8 cellular contexts compared by ENCODE assay signal in genomic region chr19:52690395-52691214, GRCh38. TPM values are rescaled to one million over a fixed set of nuclear protein-coding genes. Genes with fewer than 3 reads are reported as not detected.
A peak's percentile ranks its signal among the peaks of the same experiment; 100 is the strongest.
DNase-seq lines count a peak whose midpoint lies in the region; ATAC-seq, FAIRE-seq and TF ChIP-seq lines count a peak whose summit lies in the region.

No MANE protein-coding gene starts in this region.

- H3K36me3 ChIP-seq in SU-DHL-6 (ENCODE audit: low read length) (no peaks in the 10 kb centered on the region), adipocyte (ENCODE audit: control insufficient read depth, insufficient read depth, low read length, severe bottlenecking) (no peaks in the 10 kb centered on the region), cardiac muscle cell (no peaks in the 10 kb centered on the region), pancreas (no peaks in the 10 kb centered on the region), thyroid gland (no peaks in the 10 kb centered on the region)

- H3K4me3 ChIP-seq in NB4 (ENCODE audit: low read depth, low read length) = peak overlapping the region; percentile 97
- peak overlapping the region; percentile 98 for H3K4me3 ChIP-seq in SU-DHL-6 (ENCODE audit: insufficient read depth, low read length, poor library complexity, severe bottlenecking)
- H3K4me3 ChIP-seq in adipocyte (ENCODE audit: low read length) = peak overlapping the region; percentile 97
- H3K4me3 ChIP-seq in cardiac muscle cell = peak overlapping the region; percentile 57
- H3K4me3 ChIP-seq in pancreas = peak overlapping the region; percentile 43 to 56 (median 53)
- H3K4me3 ChIP-seq in thyroid gland (replicated peaks in 1 of 3) = peak overlapping the region; percentile 31 to 74 (median 71)

- no peak for TF ChIP-seq CTCF in NB4 (IDR thresholded peaks at IDR 0.05; ENCODE audit: low read depth, low read length)
- no peak for TF ChIP-seq CTCF in SU-DHL-6 (IDR thresholded peaks at IDR 0.05; ENCODE audit: insufficient read depth, low read length, poor library complexity, severe bottlenecking)
- peak; percentile 24 for TF ChIP-seq CTCF in cardiac muscle cell (IDR thresholded peaks at IDR 0.05; ENCODE audit: low read depth, low read length)
- TF ChIP-seq CTCF in pancreas (IDR thresholded peaks at IDR 0.05) = peak in 3 of 4 donors; percentile 18 to 35 (median 31)
- peak in 3 of 6 experiments; percentile 8 to 36 (median 28) for TF ChIP-seq CTCF in thyroid gland (IDR thresholded peaks at IDR 0.05)

- H3K9ac ChIP-seq in SU-DHL-6 (ENCODE audit: low read length) (peak overlapping the region; percentile 96), adipocyte (ENCODE audit: low read length) (peak overlapping the region; percentile 91)

- H3K9me2 ChIP-seq in SU-DHL-6 (replicated peaks; ENCODE audit: insufficient read depth, low read length) = no peaks in the 10 kb centered on the region

- 3% methylated on average over 44 to 45 of the region's 45 CpGs for WGBS in pancreas, 2 donors
- 1 to 4% methylated on average over 25 to 33 of the region's 45 CpGs for WGBS in thyroid gland, 2 donors

- no peaks in the 10 kb centered on the region for H4K20me1 ChIP-seq in SU-DHL-6 (ENCODE audit: low read depth, low read length)

- peaks cover 42% of the 10 kb centered on the region for H3K79me2 ChIP-seq in SU-DHL-6 (ENCODE audit: insufficient read depth, low read length)

- ATAC-seq in pancreas = peak; percentile 99 to 100 (median 99)

- peak; percentile 79 for TF ChIP-seq POLR2A in NB4 (IDR thresholded peaks at IDR 0.05; ENCODE audit: extremely low read depth, insufficient read length)
- peak in 1 of 2 donors; percentile 90 for TF ChIP-seq POLR2A in thyroid gland (IDR thresholded peaks at IDR 0.05)

- peak overlapping the region; percentile 85 for H3K4me2 ChIP-seq in SU-DHL-6 (ENCODE audit: low read depth, low read length, poor library complexity, severe bottlenecking)

- peaks cover 12% of the 10 kb centered on the region; the same call in 1 of the 2 replicates for H3F3A ChIP-seq in SU-DHL-6 (ENCODE audit: insufficient read depth)

- H3K9me3 ChIP-seq in SU-DHL-6 (ENCODE audit: insufficient read depth, low read length) (no peaks in the 10 kb centered on the region), adipocyte (ENCODE audit: control insufficient read depth, low read length) (no peaks in the 10 kb centered on the region), cardiac muscle cell (ENCODE audit: low read depth) (no peaks in the 10 kb centered on the region), pancreas (no peaks in the 10 kb centered on the region), thyroid gland (no peaks in the 10 kb centered on the region)

- H2AFZ ChIP-seq in SU-DHL-6 (ENCODE audit: low read depth, low read length, severe bottlenecking) = peak overlapping the region; percentile 89

- DNase-seq in ELR (ENCODE audit: low read depth) (peak; percentile 97), HCEC 1CT (peak; percentile 95), NB4 (ENCODE audit: low read depth) (peak; percentile 93), adipocyte (ENCODE audit: low read depth) (peak; percentile 96), cardiac muscle cell (ENCODE audit: low read depth in 1 of 2, low spot score in 1 of 2) (peak; percentile 92 to 96), pancreas (peak; percentile 89 to 96 (median 94)), thyroid gland (peak; percentile 95 to 97)

- FAIRE-seq in pancreas (lab: Jason Lieb, UNC) = no peak

- H3K27ac ChIP-seq in SU-DHL-6 (ENCODE audit: low read depth, low read length) = peak overlapping the region; percentile 78
- peak overlapping the region; percentile 70 for H3K27ac ChIP-seq in cardiac muscle cell
- H3K27ac ChIP-seq in pancreas = peak overlapping the region; percentile 68 to 90 (median 82)
- H3K27ac ChIP-seq in thyroid gland = peak overlapping the region; percentile 90 to 95 (median 92)

- H3K27me3 ChIP-seq in SU-DHL-6 (ENCODE audit: low read length) (no peaks in the 10 kb centered on the region), adipocyte (replicated peaks; ENCODE audit: control insufficient read depth, insufficient read depth, low read length) (no peaks in the 10 kb centered on the region), cardiac muscle cell (no peaks in the 10 kb centered on the region), pancreas (no peaks in the 10 kb centered on the region), thyroid gland (no peaks in the 10 kb centered on the region)

- intact Hi-C loops in pancreas (cut with DNase I) (no loop called here), thyroid gland (cut with DNase I) (loop anchor here (5.0 kb wide), 1 partner anchor 53 kb away; the partner anchor contains the start of gene ZNF83)

- peaks cover 12% of the 10 kb centered on the region for H3K4me1 ChIP-seq in adipocyte (ENCODE audit: control insufficient read depth, insufficient read depth, low read length)
- peaks cover 17% of the 10 kb centered on the region for H3K4me1 ChIP-seq in cardiac muscle cell (ENCODE audit: low read depth)
- H3K4me1 ChIP-seq in pancreas = peaks cover 0 to 4% (median 0%) of the 10 kb centered on the region in 3 donors
- peaks cover 6 to 15% of the 10 kb centered on the region in 2 donors for H3K4me1 ChIP-seq in thyroid gland

RNA-seq across cellular contexts. Expression of gene ZNF611, which starts 44.2 kb away (rescaled TPM):
- total RNA-seq in cardiac muscle cell (5.8 and 12.4 TPM in 2 replicates), pancreas (10 to 100 TPM in 1 of 6 donors, 1 to 10 TPM in 5; 5.7 to 15.2 (median 7.0) TPM), thyroid gland (10 to 100 TPM; 12.8 to 34.8 (median 24.5) TPM)
- polyA plus RNA-seq in cardiac muscle cell (10.4 and 15.4 TPM in 2 replicates), pancreas (1 to 10 TPM; 3.4 to 6.2 TPM)

RNA-seq across cellular contexts. Expression of gene ZNF83, which starts 52.5 kb away (rescaled TPM):
- 49.2 and 134 TPM in 2 replicates for total RNA-seq in cardiac muscle cell
- polyA plus RNA-seq in cardiac muscle cell = 33.1 and 67.4 TPM in 2 replicates
- 10 to 100 TPM in 5 of 6 donors, 1 to 10 TPM in 1; 8.7 to 36.9 (median 16.9) TPM for total RNA-seq in pancreas
- polyA plus RNA-seq in pancreas = 10 to 100 TPM; 57.1 to 86.8 TPM
- total RNA-seq in thyroid gland = 100 to 1,000 TPM in 2 of 4 donors, 10 to 100 TPM in 2; 75.3 to 125 (median 97.0) TPM

Comparison
In these comparisons a context has a peak if more than half of its experiments do, and no peak if none do; other contexts are left out.
1. Peak in every context shown above with its lines: DNase-seq, ATAC-seq, H3K4me3 ChIP-seq and H3K27ac ChIP-seq.
2. CTCF ChIP-seq: peak in cardiac muscle cell (single experiment) and pancreas (3 of 4); none in NB4 (single experiment) and SU-DHL-6 (single experiment).